16 cellular contexts compared by ENCODE assay signal in the genomic region with DNA sequence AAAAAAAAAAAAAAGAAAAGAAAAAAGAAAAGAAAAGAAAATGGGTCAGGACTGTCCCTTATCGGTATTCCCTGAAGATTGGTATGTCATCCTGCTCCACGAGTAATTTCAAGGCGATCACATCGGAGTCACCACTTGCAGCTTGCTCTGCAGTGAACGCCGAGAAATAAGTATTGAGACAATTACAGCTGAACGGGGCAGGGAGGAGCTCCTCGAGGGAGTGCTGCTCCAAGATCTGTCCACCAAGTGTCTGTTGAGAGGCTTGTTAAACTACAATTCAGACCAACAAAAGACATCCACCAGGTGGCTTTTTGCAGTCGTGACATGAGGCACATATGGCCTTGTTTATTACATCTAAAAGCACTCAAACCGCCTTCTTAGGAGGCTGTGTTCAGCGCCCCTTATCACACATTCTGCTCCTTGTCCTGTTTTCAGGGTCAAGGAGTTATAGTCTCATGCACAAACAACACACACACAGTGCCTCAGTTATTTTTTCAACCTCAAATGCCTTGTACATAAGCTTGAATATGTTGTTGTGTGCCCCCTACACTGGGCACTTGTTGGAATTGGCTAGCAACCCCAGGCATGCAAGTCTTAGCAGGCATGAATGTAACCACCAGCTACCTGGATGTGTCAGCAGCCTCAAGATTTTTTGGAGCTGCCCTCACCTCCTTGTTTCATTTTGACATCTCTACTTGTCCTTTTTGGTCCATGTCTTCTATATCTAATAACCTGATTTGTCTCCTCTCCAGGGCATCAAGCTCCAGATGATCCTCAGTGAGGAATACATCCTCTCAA. TPM values are rescaled to one million over a fixed set of nuclear protein-coding genes. Genes with fewer than 3 reads are reported as not detected.
A peak's percentile ranks its signal among the peaks of the same experiment; 100 is the strongest.
DNase-seq lines count a peak whose midpoint lies in the region; ATAC-seq and TF ChIP-seq lines count a peak whose summit lies in the region.
"Had no signal": no experiment of that assay in that cellular context is flagged by ENCODE, and none has a peak within 500 bp of the region (broad histone marks: within the 10 kb centered on the region; RNA-seq: fewer than 3 reads in every experiment).

No MANE protein-coding gene starts in this region.

- no peak overlapping the region for H3K23ac ChIP-seq in H9 (ENCODE audit: insufficient read length, low read depth, low read length)

- H3K9me3 Mint-ChIP-seq in activated T-cell treated with anti-CD3 and anti-CD28 coated beads, Interleukin-2, amount 50 U/mL, for 72 hours, result no peaks in the 10 kb centered on the region
- H3K9me3 Mint-ChIP-seq in activated T-cell treated with anti-CD3 and anti-CD28 coated beads, Interleukin-2, amount 50 U/mL, for 4 hours, result no peaks in the 10 kb centered on the region
- peaks cover 6 to 7% of the 10 kb centered on the region in 2 experiments for H3K9me3 Mint-ChIP-seq in H9
- no peaks in the 10 kb centered on the region for H3K9me3 Mint-ChIP-seq in stimulated activated effector memory CD8-positive, alpha-beta T cell treated with anti-CD3 and anti-CD28 coated beads, Interleukin-12 subunit alpha, Interleukin-12 subunit beta, amount 100 ng/mL, for 72 hours

- no CpG with 5 or more reads among the region's 11 CpGs for WGBS in H9 (ENCODE audit: extremely low coverage, insufficient read length, low lambda C conversion rate)

- H2BK120ac ChIP-seq in H9 (ENCODE audit: low read depth, low read length, poor library complexity, severe bottlenecking), result no peak overlapping the region

- no peak overlapping the region for H2BK20ac ChIP-seq in H9 (ENCODE audit: low read depth, low read length, poor library complexity, severe bottlenecking)

- 0 out of 3 replicates have a peak, but pooled peaks have one; percentile 16 for TF ChIP-seq CTCF in H9 (conservative IDR thresholded peaks at IDR 0.05)

- no peak overlapping the region for H2AK5ac ChIP-seq in H9 (ENCODE audit: insufficient read length, low read length)

- H4K8ac ChIP-seq in H9 (replicated peaks; ENCODE audit: insufficient read length, low read depth, low read length), result no peak overlapping the region

- H4K20me1 ChIP-seq in H9 (ENCODE audit: control insufficient read depth, insufficient read depth, insufficient read length), result no peaks in the 10 kb centered on the region

- H3K18ac ChIP-seq in H9 (ENCODE audit: insufficient read length, low read depth, low read length), result no peak overlapping the region

- H2BK5ac ChIP-seq in H9 (ENCODE audit: insufficient read length, low read length), result no peak overlapping the region

- no peak overlapping the region for H3K27ac Mint-ChIP-seq in activated T-cell treated with anti-CD3 and anti-CD28 coated beads, Interleukin-2, amount 50 U/mL, for 72 hours
- H3K27ac Mint-ChIP-seq in H9, result no peak overlapping the region
- peak overlapping the region; percentile 69 for H3K27ac Mint-ChIP-seq in T-helper 17 cell
- no peak overlapping the region for H3K27ac Mint-ChIP-seq in stimulated activated effector memory CD8-positive, alpha-beta T cell treated with anti-CD3 and anti-CD28 coated beads, Interleukin-12 subunit alpha, Interleukin-12 subunit beta, amount 100 ng/mL, for 72 hours

- peaks cover 27% of the 10 kb centered on the region for H3K4me1 Mint-ChIP-seq in activated T-cell treated with anti-CD3 and anti-CD28 coated beads, Interleukin-2, amount 50 U/mL, for 72 hours (ENCODE audit: low read depth)
- H3K4me1 Mint-ChIP-seq in activated T-cell treated with anti-CD3 and anti-CD28 coated beads, Interleukin-2, amount 50 U/mL, for 4 hours (ENCODE audit: low read depth), result peaks cover 25% of the 10 kb centered on the region
- H3K4me1 Mint-ChIP-seq in H9, result peaks cover 13 to 18% of the 10 kb centered on the region in 2 experiments
- H3K4me1 Mint-ChIP-seq in T-helper 17 cell, result peaks cover 14% of the 10 kb centered on the region
- peaks cover 28% of the 10 kb centered on the region for H3K4me1 Mint-ChIP-seq in stimulated activated effector memory CD8-positive, alpha-beta T cell treated with anti-CD3 and anti-CD28 coated beads, Interleukin-12 subunit alpha, Interleukin-12 subunit beta, amount 100 ng/mL, for 72 hours

- no peaks in the 10 kb centered on the region for H3K23me2 ChIP-seq in H9 (ENCODE audit: insufficient read length, low read depth, low read length, poor library complexity, severe bottlenecking)

- H3K27me3 Mint-ChIP-seq in activated T-cell treated with anti-CD3 and anti-CD28 coated beads, Interleukin-2, amount 50 U/mL, for 72 hours (ENCODE audit: low read depth), result no peaks in the 10 kb centered on the region
- H3K27me3 Mint-ChIP-seq in activated T-cell treated with anti-CD3 and anti-CD28 coated beads, Interleukin-2, amount 50 U/mL, for 4 hours (ENCODE audit: low read depth), result no peaks in the 10 kb centered on the region
- H3K27me3 Mint-ChIP-seq in H9 (ENCODE audit: low read depth) (no peaks in the 10 kb centered on the region), T-helper 17 cell (no peaks in the 10 kb centered on the region)

- H3T11ph ChIP-seq in H9 (ENCODE audit: low read length), result no peak overlapping the region

- H2BK15ac ChIP-seq in H9 (ENCODE audit: low read depth, low read length), result no peak overlapping the region

- H4K5ac ChIP-seq in H9 (ENCODE audit: insufficient read length, low read depth, low read length), result no peak overlapping the region

- H3K79me2 ChIP-seq in H9 (ENCODE audit: insufficient read depth, low read length), result no peaks in the 10 kb centered on the region

- no peak overlapping the region for H3K56ac ChIP-seq in H9 (ENCODE audit: insufficient read length, low read depth, low read length)

- H3K27me3 ChIP-seq in H9 (ENCODE audit: insufficient read depth, low read length), result no peaks in the 10 kb centered on the region

- no peak overlapping the region for H3K4ac ChIP-seq in H9 (ENCODE audit: low read depth, low read length)

- H3K4me3 Mint-ChIP-seq in activated T-cell treated with anti-CD3 and anti-CD28 coated beads, Interleukin-2, amount 50 U/mL, for 72 hours, result no peak overlapping the region
- H3K4me3 Mint-ChIP-seq in activated T-cell treated with anti-CD3 and anti-CD28 coated beads, Interleukin-2, amount 50 U/mL, for 4 hours, result no peak overlapping the region
- no peak overlapping the region for H3K4me3 Mint-ChIP-seq in H9
- no peak overlapping the region for H3K4me3 Mint-ChIP-seq in T-helper 17 cell
- no peak overlapping the region for H3K4me3 Mint-ChIP-seq in stimulated activated effector memory CD8-positive, alpha-beta T cell treated with anti-CD3 and anti-CD28 coated beads, Interleukin-12 subunit alpha, Interleukin-12 subunit beta, amount 100 ng/mL, for 72 hours

- no peak overlapping the region for H4K91ac ChIP-seq in H9 (ENCODE audit: insufficient read length, low read depth, low read length)

- ATAC-seq in activated T-cell treated with anti-CD3 and anti-CD28 coated beads, Interleukin-2, amount 50 U/mL, for 72 hours (replicated peaks in 1 of 2), result peak; percentile 62 to 74
- ATAC-seq in activated T-cell treated with anti-CD3 and anti-CD28 coated beads, Interleukin-2, amount 50 U/mL, for 4 hours, result no peak
- ATAC-seq in T-helper 17 cell, result no peak
- ATAC-seq in stimulated activated effector memory CD8-positive, alpha-beta T cell treated with anti-CD3 and anti-CD28 coated beads, Interleukin-12 subunit alpha, Interleukin-12 subunit beta, amount 100 ng/mL, for 72 hours, result peak; percentile 67
- no peak for ATAC-seq in HG03175 (IDR thresholded peaks at IDR 0.05; ENCODE audit: unreplicated experiment)
- ATAC-seq in GM18502 (IDR thresholded peaks at IDR 0.05; ENCODE audit: poor library complexity, unreplicated experiment), result no peak

- H3K9me3 ChIP-seq in H9 (ENCODE audit: control insufficient read depth, low read depth, low read length) (no peaks in the 10 kb centered on the region), T-helper 17 cell (ENCODE audit: control insufficient read depth, low read length, poor library complexity, severe bottlenecking) (no peaks in the 10 kb centered on the region)

- no peaks in the 10 kb centered on the region for H3K36me3 Mint-ChIP-seq in activated T-cell treated with anti-CD3 and anti-CD28 coated beads, Interleukin-2, amount 50 U/mL, for 72 hours (ENCODE audit: insufficient read depth in 2 of 2)
- no peaks in the 10 kb centered on the region for H3K36me3 Mint-ChIP-seq in activated T-cell treated with anti-CD3 and anti-CD28 coated beads, Interleukin-2, amount 50 U/mL, for 4 hours (ENCODE audit: insufficient read depth)
- peaks cover 0 to 7% (median 6%) of the 10 kb centered on the region in 3 experiments; a peak in 4 of 7 replicates for H3K36me3 Mint-ChIP-seq in H9 (ENCODE audit: insufficient read depth in 1 of 3, low read depth in 3 of 3)
- no peaks in the 10 kb centered on the region for H3K36me3 Mint-ChIP-seq in T-helper 17 cell (ENCODE audit: low read depth)
- H3K36me3 Mint-ChIP-seq in stimulated activated effector memory CD8-positive, alpha-beta T cell treated with anti-CD3 and anti-CD28 coated beads, Interleukin-12 subunit alpha, Interleukin-12 subunit beta, amount 100 ng/mL, for 72 hours, result no peaks in the 10 kb centered on the region

- H3K27ac ChIP-seq in H9 (ENCODE audit: insufficient read length, low read depth, low read length), result no peak overlapping the region
- H3K27ac ChIP-seq: coronary artery, WERI-Rb-1 had no signal

- no peak overlapping the region for H3K14ac ChIP-seq in H9 (ENCODE audit: insufficient read depth, low read length)

- H2BK12ac ChIP-seq in H9 (ENCODE audit: insufficient read length, low read depth, low read length), result no peak overlapping the region

- H3K4me1 ChIP-seq in H9 (ENCODE audit: insufficient read depth, low read length), result no peaks in the 10 kb centered on the region; the same call in 1 of the 2 replicates

- H2AFZ ChIP-seq in H9 (ENCODE audit: low read length), result no peak overlapping the region

- DNase-seq in activated T-cell treated with anti-CD3 and anti-CD28 coated beads, Interleukin-2, amount 50 U/mL, for 72 hours, result peak in 1 of 2 donors; percentile 44
- DNase-seq in activated T-cell treated with anti-CD3 and anti-CD28 coated beads, Interleukin-2, amount 50 U/mL, for 4 hours, result no peak
- DNase-seq in H9 (no peak), T-helper 17 cell (no peak), OCI-M1 (lab: John Stamatoyannopoulos, UW) (no peak)
- DNase-seq in stimulated activated effector memory CD8-positive, alpha-beta T cell treated with anti-CD3 and anti-CD28 coated beads, Interleukin-12 subunit alpha, Interleukin-12 subunit beta, amount 100 ng/mL, for 72 hours (ENCODE audit: low spot score in 2 of 2), result peak in 1 of 2 donors; percentile 60
- DNase-seq: amygdala; head of caudate nucleus; kidney; stimulated activated naive CD4-positive, alpha-beta T cell treated with Interleukin-2 at 50 U/mL for 16 hours; WERI-Rb-1 had no signal

- no peak overlapping the region for H3K9ac ChIP-seq in H9 (ENCODE audit: extremely low read depth, insufficient read length, low read length)

- no peaks in the 10 kb centered on the region for H3K79me1 ChIP-seq in H9 (ENCODE audit: insufficient read depth, low read depth, low read length, poor library complexity, severe bottlenecking)

- H3K4me2 ChIP-seq in H9 (ENCODE audit: insufficient read depth, insufficient read length, low read length), result no peak overlapping the region

RNA-seq across cellular contexts. Expression of gene CD48, which starts 13.0 kb away (rescaled TPM):
- total RNA-seq in activated T-cell treated with anti-CD3 and anti-CD28 coated beads, Interleukin-2, amount 50 U/mL, for 72 hours, result 100 to 1,000 TPM; 215 to 220 TPM
- total RNA-seq in activated T-cell treated with anti-CD3 and anti-CD28 coated beads, Interleukin-2, amount 50 U/mL, for 4 hours, result 100 to 1,000 TPM; 313 to 347 (median 336) TPM
- total RNA-seq in H9 (2021) (not detected in 2 replicates), T-helper 17 cell (100 to 1,000 TPM; 386 to 387 TPM)
- total RNA-seq: epithelial cell of proximal tubule had no signal

RNA-seq across cellular contexts. Expression of gene SLAMF7, which starts 14.4 kb away (rescaled TPM):
- 10 to 100 TPM; 42.6 to 68.3 TPM for total RNA-seq in activated T-cell treated with anti-CD3 and anti-CD28 coated beads, Interleukin-2, amount 50 U/mL, for 72 hours
- total RNA-seq in activated T-cell treated with anti-CD3 and anti-CD28 coated beads, Interleukin-2, amount 50 U/mL, for 4 hours, result 10 to 100 TPM; 44.1 to 80.5 (median 71.7) TPM
- total RNA-seq in H9 (2021) (not detected in 2 replicates), T-helper 17 cell (1 to 10 TPM; 3.1 to 3.9 TPM)
- total RNA-seq: osteoblast had no signal

Comparison
In these comparisons a context has a peak if more than half of its experiments do, and no peak if none do; other contexts are left out.
1. ATAC-seq: peak in activated T-cell treated with anti-CD3 and anti-CD28 coated beads, Interleukin-2, amount 50 U/mL, for 72 hours (2 of 2) and stimulated activated effector memory CD8-positive, alpha-beta T cell treated with anti-CD3 and anti-CD28 coated beads, Interleukin-12 subunit alpha, Interleukin-12 subunit beta, amount 100 ng/mL, for 72 hours (single experiment); none in activated T-cell treated with anti-CD3 and anti-CD28 coated beads, Interleukin-2, amount 50 U/mL, for 4 hours (0 of 2), T-helper 17 cell (single experiment), HG03175 (single experiment) and GM18502 (single experiment).
2. RNA of gene CD48, which starts 13.0 kb away (total RNA-seq): 386 to 387 TPM in T-helper 17 cell, 313 to 347 TPM in activated T-cell treated with anti-CD3 and anti-CD28 coated beads, Interleukin-2, amount 50 U/mL, for 4 hours and 215 to 220 TPM in activated T-cell treated with anti-CD3 and anti-CD28 coated beads, Interleukin-2, amount 50 U/mL, for 72 hours; not detected in H9; every median in the first group is over 100 times any median in the second.
3. RNA of gene SLAMF7, which starts 14.4 kb away (total RNA-seq): 44.1 to 80.5 TPM in activated T-cell treated with anti-CD3 and anti-CD28 coated beads, Interleukin-2, amount 50 U/mL, for 4 hours and 42.6 to 68.3 TPM in activated T-cell treated with anti-CD3 and anti-CD28 coated beads, Interleukin-2, amount 50 U/mL, for 72 hours; 3.1 to 3.9 TPM in T-helper 17 cell and not detected in H9; every median in the first group is over 4 times any median in the second.